Comparison of ENCODE assay signal across 18 cellular contexts in genomic region chr5:54831233-54831632, GRCh38.
A peak's percentile ranks its signal among the peaks of the same experiment; 100 is the strongest.
DNase-seq lines count a peak whose midpoint lies in the region; ATAC-seq, FAIRE-seq and TF ChIP-seq lines count a peak whose summit lies in the region.
"Had no signal": no experiment of that assay in that cellular context is flagged by ENCODE, and none has a peak within 500 bp of the region (broad histone marks: within the 10 kb centered on the region; RNA-seq: fewer than 3 reads in every experiment).

No MANE protein-coding gene starts in this region.

- no peak overlapping the region for H4K91ac ChIP-seq in mesenchymal stem cell (ENCODE audit: low read length)

- H3K9ac ChIP-seq in mesenchymal stem cell (ENCODE audit: low read length), result no peak overlapping the region
- H3K9ac ChIP-seq: BLaER1 treated with 17β-estradiol and CSF1 and Interleukin-3, amounts not matched to agents 10 nM and 100 nM had no signal

- no peak overlapping the region for H2BK120ac ChIP-seq in mesenchymal stem cell (ENCODE audit: low read depth, low read length)

- H3K4me1 ChIP-seq in mesenchymal stem cell (ENCODE audit: control insufficient read depth, insufficient read depth, low read depth, low read length), result no peaks in the 10 kb centered on the region
- H3K4me1 ChIP-seq: A549 had no signal

- no peak overlapping the region for H3K4me2 ChIP-seq in mesenchymal stem cell (ENCODE audit: low read length, poor library complexity, severe bottlenecking)
- H3K4me2 ChIP-seq: A549; BLaER1 treated with 17β-estradiol and CSF1 and Interleukin-3, amounts not matched to agents 10 nM and 100 nM had no signal

- H3K36me3 ChIP-seq in mesenchymal stem cell (ENCODE audit: control insufficient read depth in 1 of 2, insufficient read depth in 2 of 2, low read depth in 1 of 2, low read length in 2 of 2), result no peaks in the 10 kb centered on the region
- H3K36me3 ChIP-seq: BLaER1 treated with 17β-estradiol and CSF1 and Interleukin-3, amounts not matched to agents 10 nM and 100 nM had no signal

- CTCF ChIA-PET in AG04450 (lab: Charles Lee) (no interaction called here), T-cell (lab: Charles Lee) (no interaction called here)

- H3K4me3 Mint-ChIP-seq in glutamatergic neuron (ENCODE audit: unreplicated experiment), result no peak overlapping the region
- H3K4me3 Mint-ChIP-seq in T-cell, result no peak overlapping the region
- H3K4me3 Mint-ChIP-seq: CD8-positive, alpha-beta T cell; H9 had no signal

- 77% methylated on average over 4 of the region's 4 CpGs for WGBS in mesenchymal stem cell

- H3K9me3 Mint-ChIP-seq in glutamatergic neuron (ENCODE audit: unreplicated experiment), result peaks cover 2% of the 10 kb centered on the region
- no peaks in the 10 kb centered on the region for H3K9me3 Mint-ChIP-seq in T-cell
- H3K9me3 Mint-ChIP-seq: CD8-positive, alpha-beta T cell; H9 had no signal

- no peaks in the 10 kb centered on the region for H3K27me3 ChIP-seq in AG04450 (ENCODE audit: control insufficient read depth, insufficient read depth, low read length)
- no peaks in the 10 kb centered on the region for H3K27me3 ChIP-seq in mesenchymal stem cell (ENCODE audit: control insufficient read depth in 1 of 2, insufficient read depth in 1 of 2, low read length in 2 of 2)
- H3K27me3 ChIP-seq: BLaER1 treated with 17β-estradiol and CSF1 and Interleukin-3, amounts not matched to agents 10 nM and 100 nM had no signal

- TF ChIP-seq CTCF in AG04450 (IDR thresholded peaks at IDR 0.05; ENCODE audit: low read depth, low read length) (no peak), glutamatergic neuron (IDR thresholded peaks at IDR 0.05; ENCODE audit: partially characterized antibody, unreplicated experiment) (no peak)

- H3K27me3 Mint-ChIP-seq in glutamatergic neuron (ENCODE audit: unreplicated experiment), result peaks cover 9% of the 10 kb centered on the region
- no peaks in the 10 kb centered on the region for H3K27me3 Mint-ChIP-seq in T-cell

- H3K79me1 ChIP-seq in mesenchymal stem cell (replicated peaks; ENCODE audit: low read length, poor library complexity, severe bottlenecking), result no peaks in the 10 kb centered on the region

- no peak overlapping the region for H3K23ac ChIP-seq in mesenchymal stem cell (ENCODE audit: low read length in 2 of 2)

- no peak overlapping the region for H2BK5ac ChIP-seq in mesenchymal stem cell (ENCODE audit: low read depth, low read length, poor library complexity, severe bottlenecking)

- H3K18ac ChIP-seq in mesenchymal stem cell (ENCODE audit: low read depth in 1 of 2, low read length in 2 of 2), result peak overlapping the region; percentile 10 to 38

- H4K8ac ChIP-seq in mesenchymal stem cell (ENCODE audit: low read length), result no peak overlapping the region

- no peaks in the 10 kb centered on the region for H3K36me3 Mint-ChIP-seq in glutamatergic neuron (ENCODE audit: unreplicated experiment)
- H3K36me3 Mint-ChIP-seq in T-cell, result no peaks in the 10 kb centered on the region
- H3K36me3 Mint-ChIP-seq: CD8-positive, alpha-beta T cell had no signal

- H2AK5ac ChIP-seq in mesenchymal stem cell (ENCODE audit: low read length, severe bottlenecking), result no peak overlapping the region

- H3K4ac ChIP-seq in mesenchymal stem cell (ENCODE audit: low read depth in 1 of 2, low read length in 2 of 2), result no peak overlapping the region

- DNase-seq in Right ventricle myocardium inferior (ENCODE audit: missing footprints) (no peak), cardiac septum (ENCODE audit: low spot score) (no peak), AG04450 (ENCODE audit: low read depth, low spot score) (no peak), glutamatergic neuron (no peak), mesenchymal stem cell (no peak), SKM-1 treated with dmso at 0.1 percent for 144 hours (lab: John Stamatoyannopoulos, UW; ENCODE audit: unreplicated experiment) (no peak), T-cell (no peak), GM19239 (ENCODE audit: insufficient read length, low spot score) (no peak)
- DNase-seq: Calu3; CD8-positive, alpha-beta T cell; DMS79 treated with DMSO at 0.1 percent for 48 hours; GF-D8; GOT3; H9 had no signal

- H2BK12ac ChIP-seq in mesenchymal stem cell (ENCODE audit: low read length in 2 of 2), result peak overlapping the region in 1 of 2 experiments; percentile 95

- H3K14ac ChIP-seq in mesenchymal stem cell (ENCODE audit: low read length in 2 of 2), result no peak overlapping the region

- H2BK15ac ChIP-seq in mesenchymal stem cell (ENCODE audit: low read depth, poor library complexity, severe bottlenecking), result no peak overlapping the region

- ATAC-seq in Right ventricle myocardium inferior (peak; percentile 73), T-cell (replicated peaks in 1 of 4) (no peak)
- ATAC-seq: A549; CD8-positive, alpha-beta T cell; HepG2 had no signal

- FAIRE-seq in GM19239 (lab: Jason Lieb, UNC), result no peak
- FAIRE-seq: A549, HepG2 had no signal

- H2AFZ ChIP-seq in mesenchymal stem cell (ENCODE audit: low read depth, low read length), result no peak overlapping the region

- H3K4me1 Mint-ChIP-seq in glutamatergic neuron (ENCODE audit: low read depth, unreplicated experiment) (peaks cover 36% of the 10 kb centered on the region), T-cell (peaks cover 14 to 22% (median 19%) of the 10 kb centered on the region in 3 donors)
- H3K4me1 Mint-ChIP-seq: H9 had no signal

- H3K27ac Mint-ChIP-seq in glutamatergic neuron (ENCODE audit: unreplicated experiment) (peak overlapping the region; percentile 73), T-cell (no peak overlapping the region)
- H3K27ac Mint-ChIP-seq: CD8-positive, alpha-beta T cell; H9 had no signal

- POLR2A ChIA-PET in AG04450 (lab: Yijun Ruan, JAX), result no interaction called here
- POLR2A ChIA-PET in T-cell (lab: Charles Lee), result no interaction called here

- H3K9me3 ChIP-seq in AG04450 (ENCODE audit: control insufficient read depth, insufficient read depth, low read length), result no peaks in the 10 kb centered on the region
- H3K9me3 ChIP-seq in mesenchymal stem cell (ENCODE audit: control insufficient read depth, low read length), result no peaks in the 10 kb centered on the region
- H3K9me3 ChIP-seq: A549 had no signal

- intact Hi-C loops in Right ventricle myocardium inferior (cut with DNase I) (loop anchor here (5.0 kb wide), 1 partner anchor 109 kb away; no protein-coding TSS in a partner anchor), cardiac septum (cut with DNase I) (loop anchor here (5.0 kb wide), 2 partner anchors 39 to 109 kb away; no protein-coding TSS in a partner anchor)

- H3K4me3 ChIP-seq in AG04450 (ENCODE audit: low read depth, low read length) (no peak overlapping the region), mesenchymal stem cell (ENCODE audit: insufficient read depth in 1 of 2, low read depth in 1 of 2, low read length in 2 of 2) (no peak overlapping the region)
- H3K4me3 ChIP-seq: A549; BLaER1 treated with 17β-estradiol and CSF1 and Interleukin-3, amounts not matched to agents 10 nM and 100 nM had no signal

- H3K27ac ChIP-seq in AG04450 (ENCODE audit: low read depth, low read length), result peak overlapping the region; percentile 25
- no peak overlapping the region for H3K27ac ChIP-seq in mesenchymal stem cell (ENCODE audit: low read length, poor library complexity, severe bottlenecking)
- H3K27ac ChIP-seq: 22Rv1; A549; BLaER1 treated with 17β-estradiol and CSF1 and Interleukin-3, amounts not matched to agents 10 nM and 100 nM had no signal
